16 cellular contexts compared by ENCODE assay signal in the genomic region with DNA sequence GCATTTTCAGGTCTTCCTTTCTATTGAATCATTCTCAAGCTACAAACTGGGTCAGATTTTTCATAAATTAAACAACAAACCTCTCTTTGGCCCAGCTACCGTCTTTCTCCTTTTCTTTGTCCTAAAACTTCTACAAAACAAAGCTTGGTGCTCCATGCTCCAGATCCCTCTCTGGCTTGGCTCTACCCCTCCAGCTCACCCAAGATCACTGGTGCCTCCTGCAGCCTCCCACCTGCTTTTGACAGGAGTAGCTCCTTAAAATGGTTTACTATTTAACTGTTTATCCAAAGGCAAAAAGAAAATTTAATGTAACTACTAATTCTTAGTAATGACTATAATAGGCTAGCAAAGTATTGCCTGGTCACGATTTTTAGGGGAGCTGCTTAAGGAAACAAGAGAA. TPM values are rescaled to one million over a fixed set of nuclear protein-coding genes. Genes with fewer than 3 reads are reported as not detected.
DNase-seq lines count a peak whose midpoint lies in the region; ATAC-seq and TF ChIP-seq lines count a peak whose summit lies in the region.
"Had no signal": no experiment of that assay in that cellular context is flagged by ENCODE, and none has a peak within 500 bp of the region (broad histone marks: within the 10 kb centered on the region; RNA-seq: fewer than 3 reads in every experiment).

No MANE protein-coding gene starts in this region.

- H3K4me3 ChIP-seq in naive thymus-derived CD4-positive, alpha-beta T cell (ENCODE audit: low read length) = no peak overlapping the region
- H3K4me3 ChIP-seq in brain microvascular endothelial cell (ENCODE audit: low read depth, low read length) (no peak overlapping the region), Caco-2 (ENCODE audit: low read depth, low read length) (no peak overlapping the region)

- H3K9me3 Mint-ChIP-seq in activated naive CD8-positive, alpha-beta T cell (ENCODE audit: low read depth) = no peaks in the 10 kb centered on the region
- H3K9me3 Mint-ChIP-seq in activated naive CD8-positive, alpha-beta T cell treated with anti-CD3 and anti-CD28 coated beads for 36 hours = no peaks in the 10 kb centered on the region
- H3K9me3 Mint-ChIP-seq in WTC11 (no peaks in the 10 kb centered on the region), Caco-2 (ENCODE audit: unreplicated experiment) (no peaks in the 10 kb centered on the region)
- H3K9me3 Mint-ChIP-seq in naive thymus-derived CD4-positive, alpha-beta T cell = peaks cover 0 to 5% (median 0%) of the 10 kb centered on the region in 11 donors

- no peak for DNase-seq in activated naive CD8-positive, alpha-beta T cell treated with anti-CD3 and anti-CD28 coated beads for 36 hours
- DNase-seq in WTC11 (ENCODE audit: low spot score) (no peak), brain microvascular endothelial cell (no peak), Caco-2 (no peak)
- no peak for DNase-seq in naive thymus-derived CD4-positive, alpha-beta T cell
- no peak for DNase-seq in activated CD4-positive, CD25-positive, alpha-beta regulatory T cell (lab: John Stamatoyannopoulos, UW)
- DNase-seq: AML-193, DMS79, GDM1, Kasumi-1, NCI-H2029, NCI-H2171 treated with DMSO at 0.1 percent for 48 hours, NCI-H774, SIG-M5 had no signal

- peaks cover 6 to 31% of the 10 kb centered on the region in 2 donors for H3K4me1 ChIP-seq in naive thymus-derived CD4-positive, alpha-beta T cell (ENCODE audit: control insufficient read depth in 2 of 2, insufficient read depth in 2 of 2, low read length in 2 of 2)
- peaks cover 13% of the 10 kb centered on the region for H3K4me1 ChIP-seq in Caco-2

- no peaks in the 10 kb centered on the region for H3K27me3 ChIP-seq in naive thymus-derived CD4-positive, alpha-beta T cell (ENCODE audit: control insufficient read depth in 2 of 2, insufficient read depth in 2 of 2, low read length in 2 of 2)
- H3K27me3 ChIP-seq in brain microvascular endothelial cell (replicated peaks) (no peaks in the 10 kb centered on the region), Caco-2 (replicated peaks; ENCODE audit: control insufficient read depth, insufficient read depth, low read length) (no peaks in the 10 kb centered on the region)

- intact Hi-C loops in naive thymus-derived CD4-positive, alpha-beta T cell (cut with micrococcal nuclease) = no loop called here
- intact Hi-C loops in Caco-2 (cut with micrococcal nuclease; ENCODE audit: unreplicated experiment) = no loop called here

- TF ChIP-seq CTCF in WTC11 (IDR thresholded peaks at IDR 0.05) (no peak), brain microvascular endothelial cell (IDR thresholded peaks at IDR 0.05; ENCODE audit: low read depth, low read length, missing control alignments) (no peak), Caco-2 (IDR thresholded peaks at IDR 0.05; ENCODE audit: insufficient read depth in 1 of 2, low read depth in 1 of 2, low read length in 1 of 2, severe bottlenecking in 1 of 2, unreplicated experiment in 1 of 2) (no peak)

- no TSS peak for BruUV-seq in Caco-2 (replicated peaks; lab: Mats Ljungman, UMichigan)

- H3K4me1 Mint-ChIP-seq in activated naive CD8-positive, alpha-beta T cell (ENCODE audit: low read depth) = peaks cover 47% of the 10 kb centered on the region
- peaks cover 24% of the 10 kb centered on the region for H3K4me1 Mint-ChIP-seq in activated naive CD8-positive, alpha-beta T cell treated with anti-CD3 and anti-CD28 coated beads for 36 hours
- H3K4me1 Mint-ChIP-seq in WTC11 = peaks cover 34% of the 10 kb centered on the region
- peaks cover 37 to 65% (median 54%) of the 10 kb centered on the region in 7 donors for H3K4me1 Mint-ChIP-seq in naive thymus-derived CD4-positive, alpha-beta T cell
- peaks cover 15% of the 10 kb centered on the region for H3K4me1 Mint-ChIP-seq in Caco-2 (ENCODE audit: low read depth, unreplicated experiment)

- H3K27ac Mint-ChIP-seq in activated naive CD8-positive, alpha-beta T cell = peak overlapping the region; percentile 8
- H3K27ac Mint-ChIP-seq in activated naive CD8-positive, alpha-beta T cell treated with anti-CD3 and anti-CD28 coated beads for 36 hours = no peak overlapping the region
- peak overlapping the region; percentile 80 for H3K27ac Mint-ChIP-seq in WTC11
- H3K27ac Mint-ChIP-seq in naive thymus-derived CD4-positive, alpha-beta T cell = peak overlapping the region in 8 of 9 donors; percentile 2 to 89 (median 40)
- H3K27ac Mint-ChIP-seq in Caco-2 (ENCODE audit: unreplicated experiment) = no peak overlapping the region

- no peaks in the 10 kb centered on the region for H3K9me3 ChIP-seq in naive thymus-derived CD4-positive, alpha-beta T cell (ENCODE audit: control insufficient read depth in 2 of 3, low read length in 3 of 3)
- no peaks in the 10 kb centered on the region for H3K9me3 ChIP-seq in Caco-2

- POLR2A ChIA-PET in WTC11 (lab: Charles Lee) (interaction anchor here (0.7 to 2.1 kb wide), 4 partner anchors 9 to 61 kb away, joined by 3 to 15 read pairs (median 8); a partner anchor contains a TSS), Caco-2 (lab: Charles Lee) (interaction anchor here (0.6 to 0.9 kb wide), 3 partner anchors 10 to 175 kb away, joined by 3 to 8 read pairs (median 5); a partner anchor contains a TSS)
- POLR2A ChIA-PET in naive thymus-derived CD4-positive, alpha-beta T cell (lab: Charles Lee) = interaction anchor here (0.6 to 8.1 kb wide), 4 partner anchors 9 to 74 kb away, joined by 4 to 153 read pairs (median 5); a partner anchor contains a TSS

- no peak overlapping the region for H3K4me3 Mint-ChIP-seq in activated naive CD8-positive, alpha-beta T cell
- H3K4me3 Mint-ChIP-seq in activated naive CD8-positive, alpha-beta T cell treated with anti-CD3 and anti-CD28 coated beads for 36 hours = no peak overlapping the region
- H3K4me3 Mint-ChIP-seq in WTC11 (no peak overlapping the region), Caco-2 (ENCODE audit: unreplicated experiment) (no peak overlapping the region)
- peak overlapping the region in 1 of 10 donors; percentile 60 for H3K4me3 Mint-ChIP-seq in naive thymus-derived CD4-positive, alpha-beta T cell

- ATAC-seq in WTC11 = peak; percentile 59
- no peak for ATAC-seq in naive thymus-derived CD4-positive, alpha-beta T cell

- no peaks in the 10 kb centered on the region for H3K27me3 Mint-ChIP-seq in activated naive CD8-positive, alpha-beta T cell
- no peaks in the 10 kb centered on the region for H3K27me3 Mint-ChIP-seq in activated naive CD8-positive, alpha-beta T cell treated with anti-CD3 and anti-CD28 coated beads for 36 hours
- no peaks in the 10 kb centered on the region for H3K27me3 Mint-ChIP-seq in WTC11 (ENCODE audit: low read depth)
- H3K27me3 Mint-ChIP-seq in naive thymus-derived CD4-positive, alpha-beta T cell = no peaks in the 10 kb centered on the region
- no peaks in the 10 kb centered on the region for H3K27me3 Mint-ChIP-seq in Caco-2 (ENCODE audit: insufficient read depth, unreplicated experiment)

- no peak overlapping the region for H3K27ac ChIP-seq in naive thymus-derived CD4-positive, alpha-beta T cell (ENCODE audit: low read depth, low read length)
- H3K27ac ChIP-seq in brain microvascular endothelial cell = no peak overlapping the region

- no peaks in the 10 kb centered on the region for H3K36me3 ChIP-seq in naive thymus-derived CD4-positive, alpha-beta T cell (ENCODE audit: control insufficient read depth in 2 of 3, insufficient read depth in 3 of 3, low read length in 3 of 3)
- H3K36me3 ChIP-seq in brain microvascular endothelial cell (replicated peaks) (no peaks in the 10 kb centered on the region), Caco-2 (ENCODE audit: control insufficient read depth, insufficient read depth, low read length) (no peaks in the 10 kb centered on the region)

- in situ Hi-C loops in brain microvascular endothelial cell (cut with HindIII; ENCODE audit: low pct_ligation_motif_present, low sequenced_read_pairs) = no loop called here

- H3K36me3 Mint-ChIP-seq in activated naive CD8-positive, alpha-beta T cell = no peaks in the 10 kb centered on the region
- peaks cover 2% of the 10 kb centered on the region for H3K36me3 Mint-ChIP-seq in activated naive CD8-positive, alpha-beta T cell treated with anti-CD3 and anti-CD28 coated beads for 36 hours
- H3K36me3 Mint-ChIP-seq in WTC11 = no peaks in the 10 kb centered on the region
- H3K36me3 Mint-ChIP-seq in naive thymus-derived CD4-positive, alpha-beta T cell = peaks cover 0 to 2% (median 0%) of the 10 kb centered on the region in 5 donors
- peaks cover 4% of the 10 kb centered on the region for H3K36me3 Mint-ChIP-seq in Caco-2 (ENCODE audit: insufficient read depth, unreplicated experiment)

- CTCF ChIA-PET in WTC11 (lab: Charles Lee) (interaction anchor here (0.9 to 1.7 kb wide), 9 partner anchors 9 to 183 kb away, joined by 3 to 15 read pairs (median 4); no protein-coding TSS in a partner anchor), Caco-2 (lab: Charles Lee) (interaction anchor here (0.6 to 1.6 kb wide), 2 partner anchors 62 to 175 kb away, joined by 3 to 5 read pairs; no protein-coding TSS in a partner anchor)
- CTCF ChIA-PET in naive thymus-derived CD4-positive, alpha-beta T cell (lab: Charles Lee) = interaction anchor here (0.7 to 1.9 kb wide), 4 partner anchors 8 to 643 kb away, joined by 3 to 8 read pairs (median 4); no protein-coding TSS in a partner anchor

TF ChIP-seq in WTC11, 78 proteins besides CTCF, POLR2A, EP300 and RAD21 (continues in another document):
- TF ChIP-seq NFE2L1 (CRISPR knock-in tag; IDR thresholded peaks at IDR 0.05) (no peak), ZNF121 (CRISPR knock-in tag; IDR thresholded peaks at IDR 0.05) (no peak), TP53 (CRISPR knock-in tag; IDR thresholded peaks at IDR 0.05) (no peak), ZNF263 (CRISPR knock-in tag; IDR thresholded peaks at IDR 0.05; ENCODE audit: low read depth) (no peak)
- TF ChIP-seq, protein P1, sequence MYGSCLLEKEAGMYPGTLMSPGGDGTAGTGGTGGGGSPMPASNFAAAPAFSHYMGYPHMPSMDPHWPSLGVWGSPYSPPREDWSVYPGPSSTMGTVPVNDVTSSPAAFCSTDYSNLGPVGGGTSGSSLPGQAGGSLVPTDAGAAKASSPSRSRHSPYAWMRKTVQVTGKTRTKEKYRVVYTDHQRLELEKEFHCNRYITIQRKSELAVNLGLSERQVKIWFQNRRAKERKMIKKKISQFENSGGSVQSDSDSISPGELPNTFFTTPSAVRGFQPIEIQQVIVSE (CRISPR knock-in tag; IDR thresholded peaks at IDR 0.05; ENCODE audit: borderline replicate concordance) = no peak

RNA-seq across cellular contexts. Expression of a gene that starts 10.7 kb away (rescaled TPM):
- 10 to 100 TPM; 22.0 to 25.1 TPM for total RNA-seq in activated naive CD8-positive, alpha-beta T cell treated with anti-CD3 and anti-CD28 coated beads for 36 hours
- total RNA-seq in WTC11 (2021) = 128 to 139 TPM (median 139 TPM) in 3 replicates
- total RNA-seq in naive thymus-derived CD4-positive, alpha-beta T cell = 100 to 1,000 TPM in 4 of 5 experiments, 10 to 100 TPM in 1; 71.2 to 164 (median 163) TPM
- polyA plus RNA-seq in naive thymus-derived CD4-positive, alpha-beta T cell = 10 to 100 TPM; 34.3 to 34.9 TPM
- 225 and 226 TPM in 2 replicates for total RNA-seq in Caco-2 (2022)

RNA-seq across cellular contexts. Expression of a gene that starts 53.2 kb away (rescaled TPM):
- not detected for total RNA-seq in activated naive CD8-positive, alpha-beta T cell treated with anti-CD3 and anti-CD28 coated beads for 36 hours
- total RNA-seq in WTC11 (2021) (not detected in 3 replicates), Caco-2 (2022) (not detected in 2 replicates)
- not detected for total RNA-seq in naive thymus-derived CD4-positive, alpha-beta T cell
- not detected for polyA plus RNA-seq in naive thymus-derived CD4-positive, alpha-beta T cell
- total RNA-seq: NCI-H460 had no signal

Comparison
In these comparisons a context has a peak if more than half of its experiments do, and no peak if none do; other contexts are left out.
1. H3K27ac Mint-ChIP-seq: peak in activated naive CD8-positive, alpha-beta T cell (single experiment), WTC11 (single experiment) and naive thymus-derived CD4-positive, alpha-beta T cell (8 of 9); none in activated naive CD8-positive, alpha-beta T cell treated with anti-CD3 and anti-CD28 coated beads for 36 hours (single experiment) and Caco-2 (single experiment).